In the genomic region with DNA sequence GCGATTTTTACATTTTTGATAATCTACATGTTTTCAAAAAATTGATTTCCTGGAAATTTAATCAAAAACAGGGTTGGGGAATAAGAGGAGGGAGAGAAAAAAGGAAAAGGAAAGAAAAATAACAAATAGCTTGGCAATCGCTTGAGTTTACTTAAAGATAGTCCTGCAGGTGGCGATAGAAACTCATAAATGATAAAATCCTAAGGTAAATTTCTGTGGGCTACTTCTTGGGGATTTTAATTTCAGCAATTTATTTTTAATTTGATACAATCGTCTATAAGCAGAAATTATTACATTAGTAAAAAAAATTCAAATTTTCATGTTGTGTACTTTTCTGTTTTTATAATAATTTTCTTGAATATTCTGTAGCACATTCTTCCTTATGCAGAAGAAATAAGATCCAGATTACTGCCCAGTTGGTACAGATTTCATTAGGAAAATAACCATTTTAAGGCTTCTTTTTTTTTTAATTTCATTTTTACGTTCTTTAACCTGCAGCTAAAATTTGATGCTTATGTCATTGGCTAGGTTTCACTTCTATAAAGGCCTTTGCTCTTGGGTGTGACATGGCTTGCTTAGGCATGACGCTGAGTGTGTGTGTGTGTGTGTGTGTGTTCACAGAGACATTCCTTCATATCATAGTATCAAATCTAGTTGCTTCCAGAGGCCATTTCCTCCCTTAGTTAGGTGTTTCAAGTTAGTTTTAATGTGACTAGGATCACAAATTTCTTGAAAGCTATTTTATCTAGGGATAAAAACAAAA, we compare ENCODE assay signal across 8 cellular contexts.
A peak's percentile ranks its signal among the peaks of the same experiment; 100 is the strongest.
DNase-seq lines count a peak whose midpoint lies in the region; ATAC-seq, FAIRE-seq and TF ChIP-seq lines count a peak whose summit lies in the region.

No MANE protein-coding gene starts in this region.

- TF ChIP-seq POLR2A in GM12878 (IDR thresholded peaks at IDR 0.05; ENCODE audit: low read depth, low read length) = no peak

- ATAC-seq in GM12878 = peak; percentile 89
- ATAC-seq in memory B cell (ENCODE audit: low read depth) = peak; percentile 94

- no peaks in the 10 kb centered on the region for H3K79me2 ChIP-seq in GM12878 (ENCODE audit: control insufficient read depth, insufficient read depth, low read length)

- TF ChIP-seq RAD21 in GM12878 (IDR thresholded peaks at IDR 0.05; ENCODE audit: insufficient read depth, low read depth, low read length) = peak; percentile 30; the same call in 1 of the 2 replicates

- H3K9ac ChIP-seq in GM12878 (ENCODE audit: control insufficient read depth, insufficient read depth, low read length) = no peak overlapping the region

- POLR2A ChIA-PET in A673 (lab: Charles Lee; ENCODE audit: low non-redundant PET) (interaction anchor here (1.0 kb wide), 1 partner anchor 103 kb away, joined by 3 read pairs; no protein-coding TSS in a partner anchor), GM12878 (lab: Charles Lee) (interaction anchor here (0.5 to 0.6 kb wide), 2 partner anchors 74 to 847 kb away, joined by 3 read pairs; no protein-coding TSS in a partner anchor)

- intact Hi-C loops in A673 (cut with micrococcal nuclease; ENCODE audit: unreplicated experiment) (loop anchor here (5.0 to 10.0 kb wide), 3 partner anchors 164 to 609 kb away; no protein-coding TSS in a partner anchor), GM12878 (cut with micrococcal nuclease; ENCODE audit: unreplicated experiment) (loop anchor here (5.0 kb wide), 1 partner anchor 164 kb away; no protein-coding TSS in a partner anchor)

- RAD21 ChIA-PET in GM12878 (lab: Charles Lee; ENCODE audit: unreplicated experiment) = interaction anchor here (0.6 to 3.0 kb wide), 9 partner anchors 9 to 477 kb away, joined by 3 to 11 read pairs (median 3); no protein-coding TSS in a partner anchor

- no peaks in the 10 kb centered on the region for H3K9me3 Mint-ChIP-seq in memory B cell

- SMC1A ChIA-PET in GM12878 (lab: Charles Lee; ENCODE audit: uncharacterized antibody, unreplicated experiment) = interaction anchor here (0.8 to 2.7 kb wide), 16 partner anchors 9 to 181 kb away, joined by 3 to 16 read pairs (median 4); no protein-coding TSS in a partner anchor

- H3K36me3 Mint-ChIP-seq in memory B cell = peaks cover 12% of the 10 kb centered on the region

- H3K27ac ChIP-seq in A673 (ENCODE audit: low read depth, low read length, poor library complexity, severe bottlenecking) = no peak overlapping the region
- H3K27ac ChIP-seq in GM12878 (ENCODE audit: control insufficient read depth, insufficient read depth) = no peak overlapping the region

- H3K27me3 ChIP-seq in A673 (replicated peaks; ENCODE audit: insufficient read depth, low read depth, low read length, poor library complexity) = no peaks in the 10 kb centered on the region
- H3K27me3 ChIP-seq in GM12878 (replicated peaks in 1 of 2; ENCODE audit: control insufficient read depth in 2 of 2, insufficient read depth in 2 of 2, low read length in 1 of 2) = no peaks in the 10 kb centered on the region

- BruUV-seq in A673 (replicated peaks; lab: Mats Ljungman, UMichigan) (no TSS peak), GM12878 (replicated peaks; lab: Mats Ljungman, UMichigan) (no TSS peak)

- in situ Hi-C loops in GM12878 (cut with MboI) = no loop called here

- H3K4me1 ChIP-seq in A673 (ENCODE audit: insufficient read depth, low read length, poor library complexity, severe bottlenecking) (no peaks in the 10 kb centered on the region), GM12878 (ENCODE audit: control insufficient read depth, insufficient read depth, low read length) (no peaks in the 10 kb centered on the region)

- TF ChIP-seq CTCF in A673 (conservative IDR thresholded peaks at IDR 0.05; ENCODE audit: low read depth, low read length) (peak; percentile 66), GM12878 (IDR thresholded peaks at IDR 0.05 in 2 of 3, conservative IDR thresholded peaks at IDR 0.05 in 1 of 3; ENCODE audit: control insufficient read depth in 2 of 3, extremely low read depth in 1 of 3, insufficient read depth in 1 of 3, low read depth in 3 of 3, low read length in 3 of 3) (peak in 2 of 3 experiments; percentile 18 to 19; a peak in 1 of 6 replicates)

- H3K27ac Mint-ChIP-seq in memory B cell = no peak overlapping the region

- peak; percentile 51 for DNase-seq in A673 (ENCODE audit: low spot score)
- peak; percentile 4 for DNase-seq in GM19239 (ENCODE audit: insufficient read length, low spot score)
- DNase-seq in M059J (ENCODE audit: low read depth) = peak; percentile 2
- no peak for DNase-seq in GM12878 (ENCODE audit: low read depth, low spot score)
- peak in 1 of 2 donors; percentile 17 for DNase-seq in memory B cell (ENCODE audit: low spot score in 2 of 2)
- DNase-seq in T1000 (lab: John Stamatoyannopoulos, UW) = no peak
- DNase-seq in HuH-7 (ENCODE audit: low spot score) = no peak
- DNase-seq in iPS-NIHi11 (ENCODE audit: low spot score) = no peak

- H3K4me3 ChIP-seq in A673 (ENCODE audit: low read depth, low read length, poor library complexity, severe bottlenecking) = no peak overlapping the region
- H3K4me3 ChIP-seq in GM12878 = no peak overlapping the region

- no peaks in the 10 kb centered on the region for H4K20me1 ChIP-seq in GM12878 (ENCODE audit: control insufficient read depth, insufficient read depth)

- H3K27me3 Mint-ChIP-seq in memory B cell = no peaks in the 10 kb centered on the region

- no peaks in the 10 kb centered on the region for H3K4me1 Mint-ChIP-seq in memory B cell

- H3K9me3 ChIP-seq in A673 (ENCODE audit: low read depth, low read length, poor library complexity, severe bottlenecking) = no peaks in the 10 kb centered on the region
- no peaks in the 10 kb centered on the region for H3K9me3 ChIP-seq in GM12878 (replicated peaks; ENCODE audit: control insufficient read depth, insufficient read depth, low read length)

- WGBS in GM12878 (ENCODE audit: insufficient coverage, insufficient replicate concordance, low lambda C conversion rate, missing lambda C conversion rate) = 20% methylated on average over 6 of the region's 6 CpGs

- CTCF ChIA-PET in A673 (lab: Charles Lee) = no interaction called here
- CTCF ChIA-PET in GM12878 (lab: Yijun Ruan, JAX) = interaction anchor here (0.6 to 4.9 kb wide), 24 partner anchors 9 to 1206 kb away, joined by 3 to 24 read pairs (median 4); no protein-coding TSS in a partner anchor

- no peak overlapping the region for H3K4me3 Mint-ChIP-seq in memory B cell

- H3K36me3 ChIP-seq in A673 (ENCODE audit: insufficient read depth, low read length, poor library complexity, severe bottlenecking) = no peaks in the 10 kb centered on the region
- no peaks in the 10 kb centered on the region for H3K36me3 ChIP-seq in GM12878 (ENCODE audit: control insufficient read depth in 2 of 2, insufficient read depth in 2 of 2, low read length in 1 of 2)

- FAIRE-seq in GM19239 (lab: Jason Lieb, UNC) (peak; percentile 94), GM12878 (lab: Jason Lieb, UNC) (peak; percentile 57)

- TF ChIP-seq EP300 in GM12878 (IDR thresholded peaks at IDR 0.05; ENCODE audit: borderline replicate concordance in 1 of 2, control insufficient read depth in 1 of 2, low read depth in 2 of 2, low read length in 2 of 2) = no peak

- H3K4me2 ChIP-seq in GM12878 (ENCODE audit: control insufficient read depth, insufficient read depth) = no peak overlapping the region

- H2AFZ ChIP-seq in GM12878 (ENCODE audit: control insufficient read depth, low read depth, low read length) = no peak overlapping the region

TF ChIP-seq in GM12878, 131 proteins besides CTCF, POLR2A, EP300 and RAD21:
- TF ChIP-seq SPI1 (IDR thresholded peaks at IDR 0.05; ENCODE audit: borderline replicate concordance, insufficient read depth, low read depth, low read length) (peak; percentile 13; the same call in 1 of the 2 replicates), E2F8 (IDR thresholded peaks at IDR 0.05; ENCODE audit: low read depth, partially characterized antibody) (no peak), ATF7 (IDR thresholded peaks at IDR 0.05; ENCODE audit: low read depth) (peak; percentile 88), TAF1 (IDR thresholded peaks at IDR 0.05; ENCODE audit: borderline replicate concordance, low read depth, low read length) (no peak), CREB1 (IDR thresholded peaks at IDR 0.05; ENCODE audit: low read depth) (0 out of 2 replicates have a peak, but pooled peaks have one; percentile 29), SREBF2 (IDR thresholded peaks at IDR 0.05; ENCODE audit: low read length) (no peak), IKZF1 (conservative IDR thresholded peaks at IDR 0.05) (no peak), ZNF384 (IDR thresholded peaks at IDR 0.05; ENCODE audit: borderline replicate concordance, low read depth, low read length) (0 out of 2 replicates have a peak, but pooled peaks have one; percentile 5)

Comparison
In these comparisons a context has a peak if more than half of its experiments do, and no peak if none do; other contexts are left out.
1. DNase-seq: peak in A673 (single experiment), GM19239 (single experiment) and M059J (single experiment); none in GM12878 (single experiment), T1000 (single experiment), HuH-7 (single experiment) and iPS-NIHi11 (single experiment).